11 cellular contexts compared by ENCODE assay signal in genomic region chr2:70596739-70597138, GRCh38. TPM values are rescaled to one million over a fixed set of nuclear protein-coding genes. Genes with fewer than 3 reads are reported as not detected.
DNase-seq lines count a peak whose midpoint lies in the region; ATAC-seq, FAIRE-seq and TF ChIP-seq lines count a peak whose summit lies in the region.
"Had no signal": no experiment of that assay in that cellular context is flagged by ENCODE, and none has a peak within 500 bp of the region (broad histone marks: within the 10 kb centered on the region; RNA-seq: fewer than 3 reads in every experiment).

No MANE protein-coding gene starts in this region.

- FAIRE-seq in GM12891 (lab: Jason Lieb, UNC), result no peak

- ATAC-seq in GM21723 (IDR thresholded peaks at IDR 0.05; ENCODE audit: unreplicated experiment), result no peak

- H3K27me3 ChIP-seq in osteoblast (ENCODE audit: insufficient read depth, low read length), result no peaks in the 10 kb centered on the region

- no peaks in the 10 kb centered on the region for H3K9me3 ChIP-seq in osteoblast (ENCODE audit: low read depth, low read length)

- in situ Hi-C loops in KBM-7 (cut with MboI; ENCODE audit: low pct_unique_long_range_greater_than_20kb, low sequenced_read_pairs), result no loop called here
- in situ Hi-C loops in astrocyte of the spinal cord (cut with HindIII; ENCODE audit: low sequenced_read_pairs), result no loop called here

- no peak for TF ChIP-seq CTCF in astrocyte of the spinal cord (IDR thresholded peaks at IDR 0.05; ENCODE audit: low read depth, low read length)
- TF ChIP-seq CTCF in osteoblast (IDR thresholded peaks at IDR 0.05; ENCODE audit: extremely low read depth, low read depth, low read length), result no peak

- no peak for TF ChIP-seq POLR2A in GM12891 (IDR thresholded peaks at IDR 0.05; ENCODE audit: low read depth, low read length)

- H3K36me3 ChIP-seq in osteoblast (ENCODE audit: insufficient read depth, low read length), result no peaks in the 10 kb centered on the region

- no peaks in the 10 kb centered on the region for H4K20me1 ChIP-seq in osteoblast (ENCODE audit: insufficient read depth, low read length)

- no peaks in the 10 kb centered on the region for H3K79me2 ChIP-seq in osteoblast (ENCODE audit: insufficient read depth, low read length)

- H2AFZ ChIP-seq in osteoblast (ENCODE audit: low read length), result peak overlapping the region; percentile 62

- DNase-seq in NCI-H2196 (lab: John Stamatoyannopoulos, UW; ENCODE audit: unreplicated experiment), result peak; percentile 5
- no peak for DNase-seq in NCI-H2196 treated with DMSO at 0.1 percent for 48 hours (lab: John Stamatoyannopoulos, UW; ENCODE audit: unreplicated experiment)
- DNase-seq in KBM-7, result peak; percentile 91
- DNase-seq in astrocyte of the spinal cord (ENCODE audit: low read depth, low spot score), result peak; percentile 31
- no peak for DNase-seq in osteoblast (ENCODE audit: insufficient read length, low spot score, missing footprints)
- DNase-seq in NCI-H128 (lab: John Stamatoyannopoulos, UW; ENCODE audit: unreplicated experiment), result no peak
- no peak for DNase-seq in GM12891 (ENCODE audit: insufficient read length, low spot score)
- DNase-seq: GOT3, midbrain had no signal

- H3K27ac ChIP-seq in osteoblast (ENCODE audit: low read depth, low read length), result no peak overlapping the region

- no peak overlapping the region for H3K4me2 ChIP-seq in osteoblast (ENCODE audit: insufficient read depth, low read length)

- H3K4me3 ChIP-seq in astrocyte of the spinal cord (ENCODE audit: low read depth, low read length) (no peak overlapping the region), osteoblast (ENCODE audit: insufficient read depth, low read length) (no peak overlapping the region)

- H3K4me1 ChIP-seq in osteoblast (ENCODE audit: insufficient read depth, low read length), result peaks cover 11% of the 10 kb centered on the region

TF ChIP-seq in GM12891, 5 proteins besides CTCF, POLR2A, EP300 and RAD21:
- TF ChIP-seq PAX5 (IDR thresholded peaks at IDR 0.05; ENCODE audit: insufficient read depth, low read length, severe bottlenecking) (no peak), POU2F2 (IDR thresholded peaks at IDR 0.05; ENCODE audit: low read depth, low read length) (no peak), POLR2AphosphoS5 (IDR thresholded peaks at IDR 0.05; ENCODE audit: low read depth, low read length) (no peak), TAF1 (IDR thresholded peaks at IDR 0.05; ENCODE audit: low read depth, low read length) (no peak), SPI1 (IDR thresholded peaks at IDR 0.05; ENCODE audit: low read depth, low read length) (no peak)

RNA-seq across cellular contexts. Expression of gene TGFA, which starts 43.1 kb away (rescaled TPM):
- total RNA-seq in osteoblast, result not detected in 2 replicates
- not detected for polyA plus RNA-seq in GM12891 (2012; ENCODE audit: low read depth, missing spikeins)
- polyA plus RNA-seq: AG04450 had no signal

Comparison
In these comparisons a context has a peak if more than half of its experiments do, and no peak if none do; other contexts are left out.
1. DNase-seq: peak in NCI-H2196 (single experiment), KBM-7 (single experiment) and astrocyte of the spinal cord (single experiment); none in NCI-H2196 treated with DMSO at 0.1 percent for 48 hours (single experiment), osteoblast (single experiment), NCI-H128 (single experiment) and GM12891 (single experiment).